In the genomic region with DNA sequence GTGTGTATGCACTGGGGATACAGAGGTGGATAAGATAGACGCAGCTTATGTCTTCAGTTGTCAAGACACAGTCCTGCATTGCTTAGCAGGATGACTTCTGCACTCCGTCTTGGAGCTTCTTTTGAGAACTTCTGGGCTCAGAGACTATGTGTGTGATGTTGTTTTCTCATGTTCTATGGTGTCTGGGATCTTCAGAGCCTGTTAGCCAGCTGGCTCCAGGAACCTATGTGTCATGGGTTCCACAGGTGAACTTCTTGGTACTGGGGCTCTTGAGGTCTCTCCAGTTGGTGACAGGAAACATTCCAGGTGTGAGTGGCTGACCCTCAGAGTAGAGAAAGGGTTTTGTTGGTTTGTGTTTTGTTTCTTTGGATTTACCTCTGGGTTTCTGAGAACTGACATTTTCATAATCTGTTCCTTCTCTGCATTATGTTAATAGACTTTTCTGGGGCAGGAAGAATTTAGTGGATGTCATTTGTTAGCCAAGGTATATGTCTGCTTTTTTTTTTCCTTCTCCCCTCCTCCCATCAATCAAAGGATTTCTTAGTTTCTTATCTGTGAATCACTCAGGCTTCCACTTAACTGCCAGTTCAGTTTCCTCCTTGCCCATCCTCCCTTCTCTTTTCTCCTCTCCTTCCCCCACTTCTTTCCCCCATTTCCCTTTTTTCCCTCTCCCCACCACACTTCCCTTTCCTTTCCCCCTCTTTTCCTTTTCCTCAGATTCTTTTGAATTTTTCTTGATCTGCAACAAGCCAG, we compare ENCODE assay signal across 1 cellular context.
TF ChIP-seq lines count a peak whose summit lies in the region.

No MANE protein-coding gene starts in this region.

TF ChIP-seq in K562, 482 proteins besides CTCF, POLR2A, EP300 and RAD21:
- TF ChIP-seq, protein P1, sequence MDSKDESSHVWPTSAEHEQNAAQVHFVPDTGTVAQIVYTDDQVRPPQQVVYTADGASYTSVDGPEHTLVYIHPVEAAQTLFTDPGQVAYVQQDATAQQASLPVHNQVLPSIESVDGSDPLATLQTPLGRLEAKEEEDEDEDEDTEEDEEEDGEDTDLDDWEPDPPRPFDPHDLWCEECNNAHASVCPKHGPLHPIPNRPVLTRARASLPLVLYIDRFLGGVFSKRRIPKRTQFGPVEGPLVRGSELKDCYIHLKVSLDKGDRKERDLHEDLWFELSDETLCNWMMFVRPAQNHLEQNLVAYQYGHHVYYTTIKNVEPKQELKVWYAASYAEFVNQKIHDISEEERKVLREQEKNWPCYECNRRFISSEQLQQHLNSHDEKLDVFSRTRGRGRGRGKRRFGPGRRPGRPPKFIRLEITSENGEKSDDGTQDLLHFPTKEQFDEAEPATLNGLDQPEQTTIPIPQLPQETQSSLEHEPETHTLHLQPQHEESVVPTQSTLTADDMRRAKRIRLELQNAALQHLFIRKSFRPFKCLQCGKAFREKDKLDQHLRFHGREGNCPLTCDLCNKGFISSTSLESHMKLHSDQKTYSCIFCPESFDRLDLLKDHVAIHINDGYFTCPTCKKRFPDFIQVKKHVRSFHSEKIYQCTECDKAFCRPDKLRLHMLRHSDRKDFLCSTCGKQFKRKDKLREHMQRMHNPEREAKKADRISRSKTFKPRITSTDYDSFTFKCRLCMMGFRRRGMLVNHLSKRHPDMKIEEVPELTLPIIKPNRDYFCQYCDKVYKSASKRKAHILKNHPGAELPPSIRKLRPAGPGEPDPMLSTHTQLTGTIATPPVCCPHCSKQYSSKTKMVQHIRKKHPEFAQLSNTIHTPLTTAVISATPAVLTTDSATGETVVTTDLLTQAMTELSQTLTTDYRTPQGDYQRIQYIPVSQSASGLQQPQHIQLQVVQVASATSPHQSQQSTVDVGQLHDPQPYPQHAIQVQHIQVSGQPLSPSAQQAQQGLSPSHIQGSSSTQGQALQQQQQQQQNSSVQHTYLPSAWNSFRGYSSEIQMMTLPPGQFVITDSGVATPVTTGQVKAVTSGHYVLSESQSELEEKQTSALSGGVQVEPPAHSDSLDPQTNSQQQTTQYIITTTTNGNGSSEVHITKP (IDR thresholded peaks at IDR 0.05; ENCODE audit: partially characterized antibody), result no peak
- TF ChIP-seq, protein P2, sequence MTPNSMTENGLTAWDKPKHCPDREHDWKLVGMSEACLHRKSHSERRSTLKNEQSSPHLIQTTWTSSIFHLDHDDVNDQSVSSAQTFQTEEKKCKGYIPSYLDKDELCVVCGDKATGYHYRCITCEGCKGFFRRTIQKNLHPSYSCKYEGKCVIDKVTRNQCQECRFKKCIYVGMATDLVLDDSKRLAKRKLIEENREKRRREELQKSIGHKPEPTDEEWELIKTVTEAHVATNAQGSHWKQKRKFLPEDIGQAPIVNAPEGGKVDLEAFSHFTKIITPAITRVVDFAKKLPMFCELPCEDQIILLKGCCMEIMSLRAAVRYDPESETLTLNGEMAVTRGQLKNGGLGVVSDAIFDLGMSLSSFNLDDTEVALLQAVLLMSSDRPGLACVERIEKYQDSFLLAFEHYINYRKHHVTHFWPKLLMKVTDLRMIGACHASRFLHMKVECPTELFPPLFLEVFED (CRISPR knock-in tag; conservative IDR thresholded peaks at IDR 0.05), result 0 out of 2 replicates have a peak, but pooled peaks have one; percentile 27
- TF ChIP-seq, protein P3, sequence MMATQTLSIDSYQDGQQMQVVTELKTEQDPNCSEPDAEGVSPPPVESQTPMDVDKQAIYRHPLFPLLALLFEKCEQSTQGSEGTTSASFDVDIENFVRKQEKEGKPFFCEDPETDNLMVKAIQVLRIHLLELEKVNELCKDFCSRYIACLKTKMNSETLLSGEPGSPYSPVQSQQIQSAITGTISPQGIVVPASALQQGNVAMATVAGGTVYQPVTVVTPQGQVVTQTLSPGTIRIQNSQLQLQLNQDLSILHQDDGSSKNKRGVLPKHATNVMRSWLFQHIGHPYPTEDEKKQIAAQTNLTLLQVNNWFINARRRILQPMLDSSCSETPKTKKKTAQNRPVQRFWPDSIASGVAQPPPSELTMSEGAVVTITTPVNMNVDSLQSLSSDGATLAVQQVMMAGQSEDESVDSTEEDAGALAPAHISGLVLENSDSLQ (IDR thresholded peaks at IDR 0.05), result peak; percentile 81
- TF ChIP-seq, protein P4, sequence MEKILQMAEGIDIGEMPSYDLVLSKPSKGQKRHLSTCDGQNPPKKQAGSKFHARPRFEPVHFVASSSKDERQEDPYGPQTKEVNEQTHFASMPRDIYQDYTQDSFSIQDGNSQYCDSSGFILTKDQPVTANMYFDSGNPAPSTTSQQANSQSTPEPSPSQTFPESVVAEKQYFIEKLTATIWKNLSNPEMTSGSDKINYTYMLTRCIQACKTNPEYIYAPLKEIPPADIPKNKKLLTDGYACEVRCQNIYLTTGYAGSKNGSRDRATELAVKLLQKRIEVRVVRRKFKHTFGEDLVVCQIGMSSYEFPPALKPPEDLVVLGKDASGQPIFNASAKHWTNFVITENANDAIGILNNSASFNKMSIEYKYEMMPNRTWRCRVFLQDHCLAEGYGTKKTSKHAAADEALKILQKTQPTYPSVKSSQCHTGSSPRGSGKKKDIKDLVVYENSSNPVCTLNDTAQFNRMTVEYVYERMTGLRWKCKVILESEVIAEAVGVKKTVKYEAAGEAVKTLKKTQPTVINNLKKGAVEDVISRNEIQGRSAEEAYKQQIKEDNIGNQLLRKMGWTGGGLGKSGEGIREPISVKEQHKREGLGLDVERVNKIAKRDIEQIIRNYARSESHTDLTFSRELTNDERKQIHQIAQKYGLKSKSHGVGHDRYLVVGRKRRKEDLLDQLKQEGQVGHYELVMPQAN (IDR thresholded peaks at IDR 0.05; ENCODE audit: borderline replicate concordance), result no peak
- TF ChIP-seq, protein P5, sequence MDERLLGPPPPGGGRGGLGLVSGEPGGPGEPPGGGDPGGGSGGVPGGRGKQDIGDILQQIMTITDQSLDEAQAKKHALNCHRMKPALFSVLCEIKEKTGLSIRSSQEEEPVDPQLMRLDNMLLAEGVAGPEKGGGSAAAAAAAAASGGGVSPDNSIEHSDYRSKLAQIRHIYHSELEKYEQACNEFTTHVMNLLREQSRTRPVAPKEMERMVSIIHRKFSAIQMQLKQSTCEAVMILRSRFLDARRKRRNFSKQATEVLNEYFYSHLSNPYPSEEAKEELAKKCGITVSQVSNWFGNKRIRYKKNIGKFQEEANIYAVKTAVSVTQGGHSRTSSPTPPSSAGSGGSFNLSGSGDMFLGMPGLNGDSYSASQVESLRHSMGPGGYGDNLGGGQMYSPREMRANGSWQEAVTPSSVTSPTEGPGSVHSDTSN (CRISPR knock-in tag; IDR thresholded peaks at IDR 0.05; ENCODE audit: low read depth), result no peak
- TF ChIP-seq, protein P5 (tag; conservative IDR thresholded peaks at IDR 0.05; ENCODE audit: low read depth), result peak; percentile 61
- TF ChIP-seq, protein P6, sequence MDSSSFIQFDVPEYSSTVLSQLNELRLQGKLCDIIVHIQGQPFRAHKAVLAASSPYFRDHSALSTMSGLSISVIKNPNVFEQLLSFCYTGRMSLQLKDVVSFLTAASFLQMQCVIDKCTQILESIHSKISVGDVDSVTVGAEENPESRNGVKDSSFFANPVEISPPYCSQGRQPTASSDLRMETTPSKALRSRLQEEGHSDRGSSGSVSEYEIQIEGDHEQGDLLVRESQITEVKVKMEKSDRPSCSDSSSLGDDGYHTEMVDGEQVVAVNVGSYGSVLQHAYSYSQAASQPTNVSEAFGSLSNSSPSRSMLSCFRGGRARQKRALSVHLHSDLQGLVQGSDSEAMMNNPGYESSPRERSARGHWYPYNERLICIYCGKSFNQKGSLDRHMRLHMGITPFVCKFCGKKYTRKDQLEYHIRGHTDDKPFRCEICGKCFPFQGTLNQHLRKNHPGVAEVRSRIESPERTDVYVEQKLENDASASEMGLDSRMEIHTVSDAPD (CRISPR knock-in tag; IDR thresholded peaks at IDR 0.05), result no peak
- TF ChIP-seq, protein P7, sequence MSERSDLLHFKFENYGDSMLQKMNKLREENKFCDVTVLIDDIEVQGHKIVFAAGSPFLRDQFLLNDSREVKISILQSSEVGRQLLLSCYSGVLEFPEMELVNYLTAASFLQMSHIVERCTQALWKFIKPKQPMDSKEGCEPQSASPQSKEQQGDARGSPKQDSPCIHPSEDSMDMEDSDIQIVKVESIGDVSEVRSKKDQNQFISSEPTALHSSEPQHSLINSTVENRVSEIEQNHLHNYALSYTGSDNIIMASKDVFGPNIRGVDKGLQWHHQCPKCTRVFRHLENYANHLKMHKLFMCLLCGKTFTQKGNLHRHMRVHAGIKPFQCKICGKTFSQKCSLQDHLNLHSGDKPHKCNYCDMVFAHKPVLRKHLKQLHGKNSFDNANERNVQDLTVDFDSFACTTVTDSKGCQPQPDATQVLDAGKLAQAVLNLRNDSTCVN (CRISPR knock-in tag; IDR thresholded peaks at IDR 0.05), result 0 out of 2 replicates have a peak, but pooled peaks have one; percentile 55
- TF ChIP-seq POU5F1 (IDR thresholded peaks at IDR 0.05; ENCODE audit: borderline replicate concordance, low read depth, low read length, partially characterized antibody) (no peak), RFX1 (IDR thresholded peaks at IDR 0.05) (no peak), BRD4 (IDR thresholded peaks at IDR 0.05) (no peak)
- TF ChIP-seq, protein P8, sequence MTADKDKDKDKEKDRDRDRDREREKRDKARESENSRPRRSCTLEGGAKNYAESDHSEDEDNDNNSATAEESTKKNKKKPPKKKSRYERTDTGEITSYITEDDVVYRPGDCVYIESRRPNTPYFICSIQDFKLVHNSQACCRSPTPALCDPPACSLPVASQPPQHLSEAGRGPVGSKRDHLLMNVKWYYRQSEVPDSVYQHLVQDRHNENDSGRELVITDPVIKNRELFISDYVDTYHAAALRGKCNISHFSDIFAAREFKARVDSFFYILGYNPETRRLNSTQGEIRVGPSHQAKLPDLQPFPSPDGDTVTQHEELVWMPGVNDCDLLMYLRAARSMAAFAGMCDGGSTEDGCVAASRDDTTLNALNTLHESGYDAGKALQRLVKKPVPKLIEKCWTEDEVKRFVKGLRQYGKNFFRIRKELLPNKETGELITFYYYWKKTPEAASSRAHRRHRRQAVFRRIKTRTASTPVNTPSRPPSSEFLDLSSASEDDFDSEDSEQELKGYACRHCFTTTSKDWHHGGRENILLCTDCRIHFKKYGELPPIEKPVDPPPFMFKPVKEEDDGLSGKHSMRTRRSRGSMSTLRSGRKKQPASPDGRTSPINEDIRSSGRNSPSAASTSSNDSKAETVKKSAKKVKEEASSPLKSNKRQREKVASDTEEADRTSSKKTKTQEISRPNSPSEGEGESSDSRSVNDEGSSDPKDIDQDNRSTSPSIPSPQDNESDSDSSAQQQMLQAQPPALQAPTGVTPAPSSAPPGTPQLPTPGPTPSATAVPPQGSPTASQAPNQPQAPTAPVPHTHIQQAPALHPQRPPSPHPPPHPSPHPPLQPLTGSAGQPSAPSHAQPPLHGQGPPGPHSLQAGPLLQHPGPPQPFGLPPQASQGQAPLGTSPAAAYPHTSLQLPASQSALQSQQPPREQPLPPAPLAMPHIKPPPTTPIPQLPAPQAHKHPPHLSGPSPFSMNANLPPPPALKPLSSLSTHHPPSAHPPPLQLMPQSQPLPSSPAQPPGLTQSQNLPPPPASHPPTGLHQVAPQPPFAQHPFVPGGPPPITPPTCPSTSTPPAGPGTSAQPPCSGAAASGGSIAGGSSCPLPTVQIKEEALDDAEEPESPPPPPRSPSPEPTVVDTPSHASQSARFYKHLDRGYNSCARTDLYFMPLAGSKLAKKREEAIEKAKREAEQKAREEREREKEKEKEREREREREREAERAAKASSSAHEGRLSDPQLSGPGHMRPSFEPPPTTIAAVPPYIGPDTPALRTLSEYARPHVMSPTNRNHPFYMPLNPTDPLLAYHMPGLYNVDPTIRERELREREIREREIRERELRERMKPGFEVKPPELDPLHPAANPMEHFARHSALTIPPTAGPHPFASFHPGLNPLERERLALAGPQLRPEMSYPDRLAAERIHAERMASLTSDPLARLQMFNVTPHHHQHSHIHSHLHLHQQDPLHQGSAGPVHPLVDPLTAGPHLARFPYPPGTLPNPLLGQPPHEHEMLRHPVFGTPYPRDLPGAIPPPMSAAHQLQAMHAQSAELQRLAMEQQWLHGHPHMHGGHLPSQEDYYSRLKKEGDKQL (CRISPR knock-in tag; IDR thresholded peaks at IDR 0.05; ENCODE audit: borderline replicate concordance), result no peak
